In the genomic region with DNA sequence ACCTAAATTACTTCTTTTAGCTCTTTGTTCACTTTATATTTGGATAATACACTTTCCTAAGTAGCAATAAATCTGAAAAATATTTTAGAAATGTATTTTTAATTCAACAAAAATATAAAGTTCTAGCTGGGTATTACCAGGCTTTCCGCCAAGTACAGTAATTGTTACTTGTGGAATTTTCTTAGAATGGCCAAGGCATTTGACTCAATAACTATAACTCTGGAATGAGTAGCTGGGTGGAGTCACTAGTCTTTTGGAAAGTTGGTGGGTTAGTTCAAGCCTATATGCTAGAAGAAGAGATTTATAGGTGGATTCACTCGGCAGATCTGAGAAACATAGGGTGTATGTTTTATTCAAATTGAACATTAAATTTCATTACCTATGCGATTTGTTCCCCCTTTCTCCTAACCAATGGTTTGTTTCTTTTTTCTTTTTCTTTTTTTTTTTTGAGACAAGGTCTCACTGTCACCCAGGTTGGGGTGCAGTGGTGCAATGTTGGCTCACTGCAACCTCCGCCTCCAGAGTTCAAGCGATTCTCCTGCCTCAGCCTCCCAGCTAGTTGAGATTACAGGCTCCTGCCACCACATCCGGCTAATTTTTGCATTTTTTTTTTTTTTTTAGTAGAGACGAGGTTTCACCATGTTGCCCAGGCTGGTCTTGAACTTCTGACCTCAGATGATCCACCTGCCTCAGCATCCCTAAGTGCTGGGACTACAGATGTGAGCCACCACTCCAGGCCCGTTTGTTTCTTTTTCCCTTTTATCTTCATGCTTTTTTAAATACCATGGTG, we compare ENCODE assay signal across 32 cellular contexts. TPM values are rescaled to one million over a fixed set of nuclear protein-coding genes. Genes with fewer than 3 reads are reported as not detected.
DNase-seq lines count a peak whose midpoint lies in the region; ATAC-seq and TF ChIP-seq lines count a peak whose summit lies in the region.
"Had no signal": no experiment of that assay in that cellular context is flagged by ENCODE, and none has a peak within 500 bp of the region (broad histone marks: within the 10 kb centered on the region; RNA-seq: fewer than 3 reads in every experiment).

No MANE protein-coding gene starts in this region.

- H3K4me1 Mint-ChIP-seq in activated CD8-positive, alpha-beta memory T cell treated with anti-CD3 and anti-CD28 coated beads, Interleukin-2, amount 10 ng/mL, durations not matched to agents 7 days and 5 days, result peaks cover 2% of the 10 kb centered on the region
- H3K4me1 Mint-ChIP-seq: activated naive CD4-positive, alpha-beta T cell treated with anti-CD3 and anti-CD28 coated beads, Interleukin-2, amount 10 ng/mL, durations not matched to agents 7 days and 5 days had no signal

- H3K4me3 ChIP-seq in AG04450 (ENCODE audit: low read depth, low read length), result no peak overlapping the region
- H3K4me3 ChIP-seq in IMR-90 (ENCODE audit: insufficient read depth, low read depth, low read length), result no peak overlapping the region
- no peak overlapping the region for H3K4me3 ChIP-seq in neuronal stem cell (ENCODE audit: low read length in 2 of 2)
- H3K4me3 ChIP-seq: colonic mucosa, gastroesophageal sphincter, HAP-1, MG63, sigmoid colon, thyroid gland had no signal

- 100% methylated on average over 1 of the region's 8 CpGs; no CpG with 5 or more reads in 1 of the 2 experiments for WGBS in IMR-90 (ENCODE audit: extremely low coverage in 2 of 2, insufficient read length in 1 of 2), 2 experiments
- no CpG with 5 or more reads among the region's 8 CpGs for WGBS in neuronal stem cell (ENCODE audit: extremely low coverage in 2 of 2, insufficient read length in 2 of 2, insufficient replicate concordance in 1 of 2), 2 donors

- 0 out of 2 replicates have a peak overlapping the region, but pooled peaks have one; percentile 47 for H3K56ac ChIP-seq in IMR-90 (ENCODE audit: extremely low read depth, insufficient read depth, low read length)

- peaks cover 2% of the 10 kb centered on the region for H3K27me3 Mint-ChIP-seq in activated CD8-positive, alpha-beta memory T cell treated with anti-CD3 and anti-CD28 coated beads, Interleukin-2, amount 10 ng/mL, durations not matched to agents 7 days and 5 days
- H3K27me3 Mint-ChIP-seq: stimulated activated naive CD8-positive, alpha-beta T cell treated with anti-CD3 and anti-CD28 coated beads, Interleukin-15, Interleukin-2, amounts not matched to agents 100 ng/mL and 50 ng/mL, for 24 hours had no signal

- H2AK5ac ChIP-seq in IMR-90 (ENCODE audit: low read depth, low read length) (peak overlapping the region; percentile 27), neuronal stem cell (ENCODE audit: low read depth, low read length) (no peak overlapping the region)

- POLR2A ChIA-PET in AG04450 (lab: Yijun Ruan, JAX), result interaction anchor here (0.7 to 3.6 kb wide), 3 partner anchors 16 to 125 kb away, joined by 3 to 20 read pairs (median 3); partner anchors contain the start of gene LOX
- POLR2A ChIA-PET in IMR-90 (lab: Charles Lee; ENCODE audit: unreplicated experiment), result interaction anchor here (0.7 to 0.8 kb wide), 2 partner anchors 8 to 125 kb away, joined by 3 read pairs; no protein-coding TSS in a partner anchor

- no peaks in the 10 kb centered on the region for H4K20me1 ChIP-seq in IMR-90 (ENCODE audit: insufficient read depth, low read length)

- H3K36me3 Mint-ChIP-seq in activated CD8-positive, alpha-beta memory T cell treated with anti-CD3 and anti-CD28 coated beads, Interleukin-2, amount 10 ng/mL, durations not matched to agents 7 days and 5 days, result no peaks in the 10 kb centered on the region
- H3K36me3 Mint-ChIP-seq: activated naive CD4-positive, alpha-beta T cell treated with anti-CD3 and anti-CD28 coated beads, Interleukin-2, amount 10 ng/mL, durations not matched to agents 7 days and 5 days had no signal

- H4K91ac ChIP-seq in IMR-90 (ENCODE audit: insufficient read depth, low read depth, low read length) (peak overlapping the region; percentile 71), neuronal stem cell (ENCODE audit: low read depth, low read length, poor library complexity) (no peak overlapping the region)

- H3K9ac ChIP-seq in IMR-90 (ENCODE audit: low read depth, low read length) (no peak overlapping the region), neuronal stem cell (ENCODE audit: low read depth, low read length, poor library complexity) (no peak overlapping the region)

- H2AFZ ChIP-seq in IMR-90 (replicated peaks; ENCODE audit: low read length, poor library complexity) (no peak overlapping the region), neuronal stem cell (ENCODE audit: low read length) (no peak overlapping the region)

- ATAC-seq in IMR-90 (ENCODE audit: low read depth), result no peak
- no peak for ATAC-seq in activated CD8-positive, alpha-beta memory T cell treated with anti-CD3 and anti-CD28 coated beads, Interleukin-2, amount 10 ng/mL, durations not matched to agents 7 days and 5 days
- no peak for ATAC-seq in HG02885 (IDR thresholded peaks at IDR 0.05; ENCODE audit: poor library complexity, unreplicated experiment)
- ATAC-seq: gastroesophageal sphincter, left lobe of liver had no signal

- H3K18ac ChIP-seq in IMR-90 (ENCODE audit: low read depth, low read length) (peak overlapping the region; percentile 73), neuronal stem cell (ENCODE audit: low read length) (no peak overlapping the region)

- H2BK15ac ChIP-seq in IMR-90 (ENCODE audit: low read depth, low read length), result peak overlapping the region; percentile 94; the same call in 2 of the 3 replicates
- H2BK15ac ChIP-seq in neuronal stem cell (ENCODE audit: low read length), result no peak overlapping the region

- intact Hi-C loops in IMR-90 (cut with micrococcal nuclease), result loop anchor here (2.0 kb wide), 2 partner anchors 15 to 63 kb away; partner anchors contain the start of gene LOX

- peak overlapping the region; percentile 79; the same call in 1 of the 2 replicates for H3K14ac ChIP-seq in IMR-90 (replicated peaks; ENCODE audit: low read depth, low read length)
- no peak overlapping the region for H3K14ac ChIP-seq in neuronal stem cell (ENCODE audit: low read length)

- no peaks in the 10 kb centered on the region for H3K27me3 ChIP-seq in AG04450 (ENCODE audit: control insufficient read depth, insufficient read depth, low read length)
- H3K27me3 ChIP-seq in IMR-90 (ENCODE audit: control insufficient read depth, insufficient read depth, low read length), result no peaks in the 10 kb centered on the region
- no peaks in the 10 kb centered on the region for H3K27me3 ChIP-seq in neuronal stem cell (ENCODE audit: control insufficient read depth in 3 of 3, insufficient read depth in 3 of 3, low read depth in 1 of 3, low read length in 3 of 3)
- H3K27me3 ChIP-seq: colonic mucosa, gastroesophageal sphincter, MG63, sigmoid colon, thyroid gland had no signal

- H4K5ac ChIP-seq in IMR-90 (ENCODE audit: low read depth, low read length), result peak overlapping the region; percentile 16; the same call in 1 of the 2 replicates

- H4K8ac ChIP-seq in IMR-90 (ENCODE audit: low read depth in 2 of 2, low read length in 2 of 2), result peak overlapping the region; percentile 40 to 54; a peak in 2 of 4 replicates
- no peak overlapping the region for H4K8ac ChIP-seq in neuronal stem cell (ENCODE audit: low read depth, low read length)

- H2BK20ac ChIP-seq in IMR-90 (ENCODE audit: low read depth, low read length), result peak overlapping the region; percentile 72; the same call in 1 of the 2 replicates

- no peaks in the 10 kb centered on the region for H3K9me3 Mint-ChIP-seq in activated CD8-positive, alpha-beta memory T cell treated with anti-CD3 and anti-CD28 coated beads, Interleukin-2, amount 10 ng/mL, durations not matched to agents 7 days and 5 days (ENCODE audit: low read depth)
- H3K9me3 Mint-ChIP-seq: activated naive CD4-positive, alpha-beta T cell treated with anti-CD3 and anti-CD28 coated beads, Interleukin-2, amount 10 ng/mL, durations not matched to agents 7 days and 5 days; activated T-helper 1 cell treated with anti-CD3 and anti-CD28 coated beads, Interleukin-12 subunit alpha, Interleukin-12 subunit beta, Interleukin-2, Interleukin-4 antibody, amounts not matched to agents 30 ng/mL and 10 ng/mL and 1 ng/mL, durations not matched to agents 14 hours and 24 hours and 36 hours; stimulated activated naive CD8-positive, alpha-beta T cell treated with anti-CD3 and anti-CD28 coated beads, Interleukin-15, Interleukin-2, amounts not matched to agents 100 ng/mL and 50 ng/mL, for 24 hours had no signal

- H3K4me1 ChIP-seq in IMR-90 (ENCODE audit: control insufficient read depth, insufficient read depth, low read length), result peaks cover 18% of the 10 kb centered on the region
- peaks cover under 1 to 2% of the 10 kb centered on the region in 2 donors for H3K4me1 ChIP-seq in neuronal stem cell (ENCODE audit: control insufficient read depth in 2 of 2, insufficient read depth in 1 of 2, low read depth in 1 of 2, low read length in 2 of 2)
- H3K4me1 ChIP-seq: colonic mucosa, HAP-1, thyroid gland had no signal

- no peak for DNase-seq in AG04450 (ENCODE audit: low read depth, low spot score)
- peak; percentile 38 for DNase-seq in IMR-90
- peak; percentile 10 for DNase-seq in amniotic epithelial cell (ENCODE audit: low read depth)
- DNase-seq in iris pigment epithelial cell (ENCODE audit: low read depth), result peak; percentile 40
- no peak for DNase-seq in activated CD8-positive, alpha-beta memory T cell treated with anti-CD3 and anti-CD28 coated beads, Interleukin-2, amount 10 ng/mL, durations not matched to agents 7 days and 5 days
- no peak for DNase-seq in neuronal stem cell (ENCODE audit: low spot score)
- DNase-seq in NCI-H2081 (lab: John Stamatoyannopoulos, UW), result no peak
- DNase-seq: activated CD4-positive, alpha-beta T cell treated with anti-CD3 and anti-CD28 coated beads, Interleukin-2, amount 50 U/mL, for 1 hour; activated naive CD4-positive, alpha-beta T cell treated with anti-CD3 and anti-CD28 coated beads, Interleukin-2, amount 10 ng/mL, durations not matched to agents 7 days and 5 days; amygdala; colonic mucosa; DMS153; effector memory CD4-positive, alpha-beta T cell; hippocampal formation; mesendoderm; NCI-H1417 treated with DMSO at 0.1 percent for 48 hours; NCI-H2107; NCI-H774; sigmoid colon; thyroid gland; WERI-Rb-1 had no signal

- dilution Hi-C loops in IMR-90 (cut with HindIII; ENCODE audit: low sequenced_read_pairs, unreplicated experiment), result no loop called here

- no peak overlapping the region for H2AK9ac ChIP-seq in IMR-90 (replicated peaks; ENCODE audit: low read depth, low read length, poor library complexity)

- H3K9me1 ChIP-seq in IMR-90 (ENCODE audit: insufficient read depth, low read length), result peaks cover 8% of the 10 kb centered on the region

- H3K23ac ChIP-seq in IMR-90 (ENCODE audit: low read depth, low read length) (no peak overlapping the region; the same call in 1 of the 2 replicates), neuronal stem cell (ENCODE audit: low read depth, low read length, poor library complexity) (no peak overlapping the region)

- H3K4ac ChIP-seq in IMR-90 (ENCODE audit: low read depth, low read length), result peak overlapping the region; percentile 89
- H3K4ac ChIP-seq in neuronal stem cell (ENCODE audit: low read length), result no peak overlapping the region

- H3K4me2 ChIP-seq in IMR-90 (ENCODE audit: low read depth, low read length) (no peak overlapping the region; the same call in 1 of the 2 replicates), neuronal stem cell (ENCODE audit: insufficient read depth, low read length, poor library complexity, severe bottlenecking) (no peak overlapping the region)

- H3K36me3 ChIP-seq in IMR-90 (ENCODE audit: control insufficient read depth, insufficient read depth, low read length) (no peaks in the 10 kb centered on the region), neuronal stem cell (replicated peaks in 1 of 2; ENCODE audit: control insufficient read depth in 2 of 2, insufficient read depth in 2 of 2, low read length in 2 of 2) (no peaks in the 10 kb centered on the region)
- H3K36me3 ChIP-seq: colonic mucosa, gastroesophageal sphincter, HAP-1, MG63, sigmoid colon, thyroid gland, WERI-Rb-1 had no signal

- H3K27ac Mint-ChIP-seq in activated CD8-positive, alpha-beta memory T cell treated with anti-CD3 and anti-CD28 coated beads, Interleukin-2, amount 10 ng/mL, durations not matched to agents 7 days and 5 days, result no peak overlapping the region
- H3K27ac Mint-ChIP-seq: activated naive CD4-positive, alpha-beta T cell treated with anti-CD3 and anti-CD28 coated beads, Interleukin-2, amount 10 ng/mL, durations not matched to agents 7 days and 5 days; activated T-helper 1 cell treated with anti-CD3 and anti-CD28 coated beads, Interleukin-12 subunit alpha, Interleukin-12 subunit beta, Interleukin-2, Interleukin-4 antibody, amounts not matched to agents 30 ng/mL and 10 ng/mL and 1 ng/mL, durations not matched to agents 14 hours and 24 hours and 36 hours; progenitor cell of endocrine pancreas; stimulated activated naive CD8-positive, alpha-beta T cell treated with anti-CD3 and anti-CD28 coated beads, Interleukin-15, Interleukin-2, amounts not matched to agents 100 ng/mL and 50 ng/mL, for 24 hours had no signal

- in situ Hi-C loops in IMR-90 (cut with MboI; ENCODE audit: low sequenced_read_pairs), result loop anchor here (5.0 kb wide), 1 partner anchor 63 kb away; no protein-coding TSS in a partner anchor

- H3K27ac ChIP-seq in AG04450 (ENCODE audit: low read depth, low read length) (peak overlapping the region; percentile 76), IMR-90 (ENCODE audit: insufficient read depth, low read length) (peak overlapping the region; percentile 74; the same call in 1 of the 2 replicates), neuronal stem cell (replicated peaks; ENCODE audit: low read length) (no peak overlapping the region)
- H3K27ac ChIP-seq: colonic mucosa, gastroesophageal sphincter, sigmoid colon, thyroid gland, WERI-Rb-1 had no signal

- H3K4me3 Mint-ChIP-seq in activated CD8-positive, alpha-beta memory T cell treated with anti-CD3 and anti-CD28 coated beads, Interleukin-2, amount 10 ng/mL, durations not matched to agents 7 days and 5 days, result no peak overlapping the region
- H3K4me3 Mint-ChIP-seq: activated naive CD4-positive, alpha-beta T cell treated with anti-CD3 and anti-CD28 coated beads, Interleukin-2, amount 10 ng/mL, durations not matched to agents 7 days and 5 days; activated T-helper 1 cell treated with anti-CD3 and anti-CD28 coated beads, Interleukin-12 subunit alpha, Interleukin-12 subunit beta, Interleukin-2, Interleukin-4 antibody, amounts not matched to agents 30 ng/mL and 10 ng/mL and 1 ng/mL, durations not matched to agents 14 hours and 24 hours and 36 hours; stimulated activated naive CD8-positive, alpha-beta T cell treated with anti-CD3 and anti-CD28 coated beads, Interleukin-15, Interleukin-2, amounts not matched to agents 100 ng/mL and 50 ng/mL, for 24 hours had no signal

- CTCF ChIA-PET in AG04450 (lab: Charles Lee) (interaction anchor here (0.5 to 12.3 kb wide), 7 partner anchors 9 to 128 kb away, joined by 3 to 105 read pairs (median 5); partner anchors contain the start of gene LOX), IMR-90 (lab: Yijun Ruan, JAX) (interaction anchor here (1.0 to 1.6 kb wide), 4 partner anchors 8 to 65 kb away, joined by 3 to 9 read pairs (median 4); no protein-coding TSS in a partner anchor)
- CTCF ChIA-PET in activated CD8-positive, alpha-beta memory T cell treated with anti-CD3 and anti-CD28 coated beads, Interleukin-2, amount 10 ng/mL, durations not matched to agents 7 days and 5 days (lab: Charles Lee), result no interaction called here

- H3K79me1 ChIP-seq in IMR-90 (ENCODE audit: low read depth in 1 of 2, low read length in 2 of 2) (peaks cover 0 to 6% of the 10 kb centered on the region in 2 experiments; a peak in 1 of 4 replicates), neuronal stem cell (ENCODE audit: low read depth, low read length) (no peaks in the 10 kb centered on the region)

- H2BK12ac ChIP-seq in neuronal stem cell (ENCODE audit: low read length), result no peak overlapping the region

- TF ChIP-seq CTCF in AG04450 (IDR thresholded peaks at IDR 0.05; ENCODE audit: low read depth, low read length) (no peak), IMR-90 (conservative IDR thresholded peaks at IDR 0.05; ENCODE audit: low read depth, low read length) (no peak)

- BruUV-seq in IMR-90 (replicated peaks; lab: Mats Ljungman, UMichigan), result TSS peak; percentile 65

- no peak for TF ChIP-seq RAD21 in IMR-90 (IDR thresholded peaks at IDR 0.05; ENCODE audit: low read length)

- H3K9me3 ChIP-seq in AG04450 (ENCODE audit: control insufficient read depth, insufficient read depth, low read length) (no peaks in the 10 kb centered on the region), IMR-90 (ENCODE audit: control insufficient read depth, insufficient read depth, low read length) (no peaks in the 10 kb centered on the region), neuronal stem cell (replicated peaks in 1 of 2; ENCODE audit: control insufficient read depth in 2 of 2, insufficient read depth in 1 of 2, low read depth in 1 of 2, low read length in 2 of 2) (no peaks in the 10 kb centered on the region)
- H3K9me3 ChIP-seq: colonic mucosa, gastroesophageal sphincter, HAP-1, sigmoid colon, thyroid gland had no signal

- TF ChIP-seq POLR2A in IMR-90 (IDR thresholded peaks at IDR 0.05; ENCODE audit: low read depth, low read length), result no peak

- H2BK5ac ChIP-seq in IMR-90 (ENCODE audit: low read depth, low read length, poor library complexity, severe bottlenecking) (peak overlapping the region; percentile 92), neuronal stem cell (ENCODE audit: low read length) (no peak overlapping the region)

- peak overlapping the region; percentile 78 for H2BK120ac ChIP-seq in IMR-90 (ENCODE audit: low read depth, low read length)
- no peak overlapping the region for H2BK120ac ChIP-seq in neuronal stem cell (ENCODE audit: low read depth, low read length)

RNA-seq across cellular contexts. Expression of gene LOX, which starts 16.0 kb away (rescaled TPM):
- polyA plus RNA-seq in AG04450 (2011; rRNA removed), result 228 and 239 TPM in 2 replicates
- polyA minus RNA-seq in AG04450 (2011; rRNA and poly(A)+ RNA removed), result 334 and 357 TPM in 2 replicates
- 261 and 277 TPM in 2 replicates for total RNA-seq in IMR-90 (2012; rRNA removed)
- polyA plus RNA-seq in IMR-90 (2012; rRNA removed), result 662 and 737 TPM in 2 replicates
- polyA plus RNA-seq in IMR-90 (2012; cell fraction: cytosol; rRNA removed), result 844 and 1,071 TPM in 2 replicates
- 528 and 743 TPM in 2 replicates for polyA plus RNA-seq in IMR-90 (2012; cell fraction: nucleus; rRNA removed; ENCODE audit: low replicate concordance)
- total RNA-seq in activated CD8-positive, alpha-beta memory T cell treated with anti-CD3 and anti-CD28 coated beads, Interleukin-2, amount 10 ng/mL, durations not matched to agents 7 days and 5 days, result not detected
- 0.22 TPM for polyA plus RNA-seq in neuronal stem cell (2013, experiment 1 of 2)
- 0.19 TPM for polyA plus RNA-seq in neuronal stem cell (2013, experiment 2 of 2)
- total RNA-seq: activated T-helper 1 cell treated with anti-CD3 and anti-CD28 coated beads, Interleukin-12 subunit alpha, Interleukin-12 subunit beta, Interleukin-2, Interleukin-4 antibody, amounts not matched to agents 30 ng/mL and 10 ng/mL and 1 ng/mL, durations not matched to agents 14 hours and 24 hours and 36 hours; HT-29; OCI-LY7 had no signal

RNA-seq across cellular contexts. Expression of gene ZNF474, which starts 35.3 kb away (rescaled TPM):
- polyA plus RNA-seq in AG04450 (2011; rRNA removed), result 0.37 TPM in 2 replicates
- 0.55 and 0.56 TPM in 2 replicates for polyA minus RNA-seq in AG04450 (2011; rRNA and poly(A)+ RNA removed)
- 0.54 and 0.56 TPM in 2 replicates for total RNA-seq in IMR-90 (2012; rRNA removed)
- polyA plus RNA-seq in IMR-90 (2012; rRNA removed), result 0.19 and 0.24 TPM in 2 replicates
- polyA plus RNA-seq in IMR-90 (2012; cell fraction: cytosol; rRNA removed), result 0.02 and 0.13 TPM in 2 replicates
- 0.15 and 0.34 TPM in 2 replicates for polyA plus RNA-seq in IMR-90 (2012; cell fraction: nucleus; rRNA removed; ENCODE audit: low replicate concordance)
- under 1 TPM in 1 of 2 experiments, not detected in 1; 0.35 TPM for total RNA-seq in activated CD8-positive, alpha-beta memory T cell treated with anti-CD3 and anti-CD28 coated beads, Interleukin-2, amount 10 ng/mL, durations not matched to agents 7 days and 5 days
- 0.39 TPM for polyA plus RNA-seq in neuronal stem cell (2013, experiment 1 of 2)
- polyA plus RNA-seq in neuronal stem cell (2013, experiment 2 of 2), result 0.51 TPM
- total RNA-seq: activated T-helper 1 cell treated with anti-CD3 and anti-CD28 coated beads, Interleukin-12 subunit alpha, Interleukin-12 subunit beta, Interleukin-2, Interleukin-4 antibody, amounts not matched to agents 30 ng/mL and 10 ng/mL and 1 ng/mL, durations not matched to agents 14 hours and 24 hours and 36 hours; epithelial cell of proximal tubule; OCI-LY7 had no signal

Comparison
In these comparisons a context has a peak if more than half of its experiments do, and no peak if none do; other contexts are left out.
1. DNase-seq: peak in IMR-90 (single experiment), amniotic epithelial cell (single experiment) and iris pigment epithelial cell (single experiment); none in AG04450 (single experiment), activated CD8-positive, alpha-beta memory T cell treated with anti-CD3 and anti-CD28 coated beads, Interleukin-2, amount 10 ng/mL, durations not matched to agents 7 days and 5 days (single experiment), neuronal stem cell (single experiment) and NCI-H2081 (0 of 2).
2. RNA of gene LOX, which starts 16.0 kb away (total RNA-seq): 261 to 277 TPM in IMR-90; not detected in activated CD8-positive, alpha-beta memory T cell treated with anti-CD3 and anti-CD28 coated beads, Interleukin-2, amount 10 ng/mL, durations not matched to agents 7 days and 5 days; every median in the first group is over 100 times any median in the second.